ENCODE assay signal across 14 cellular contexts in the genomic region with DNA sequence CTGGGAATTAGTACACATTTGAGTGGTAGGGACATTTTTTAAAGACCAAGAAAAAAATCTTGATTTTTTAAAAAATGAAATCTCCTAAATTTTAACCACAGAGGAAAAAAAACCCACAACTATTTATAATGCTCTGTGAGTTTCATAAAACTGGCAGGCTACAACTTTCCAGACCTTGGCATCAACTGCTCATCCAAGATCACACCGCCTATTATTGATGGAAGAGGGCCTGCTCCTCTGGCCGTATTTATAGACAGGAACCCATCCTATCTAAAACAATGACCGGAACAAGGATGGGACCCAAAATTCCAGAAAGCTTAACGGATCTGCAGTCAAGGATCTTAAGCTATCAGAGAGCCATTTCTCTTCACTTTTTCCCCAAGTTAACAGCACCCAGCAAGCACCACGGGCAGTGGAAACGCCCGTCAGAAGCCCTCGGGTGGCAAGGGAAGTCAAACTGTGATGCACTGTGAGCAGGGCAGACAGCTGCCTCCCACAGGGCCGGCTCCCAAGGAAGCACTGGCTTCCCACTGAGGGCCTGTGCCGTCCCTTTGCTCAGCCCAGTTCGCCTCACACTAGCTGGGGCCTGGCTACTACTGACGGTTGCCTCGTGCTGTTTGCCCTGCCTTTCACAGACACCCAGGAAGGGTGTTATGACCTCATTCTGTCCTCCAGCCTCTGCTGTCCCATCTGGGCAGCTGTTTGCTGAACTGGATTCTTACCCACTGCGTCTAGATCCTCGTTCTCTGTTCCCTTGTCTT.
DNase-seq lines count a peak whose midpoint lies in the region; ATAC-seq, FAIRE-seq and TF ChIP-seq lines count a peak whose summit lies in the region.
"Had no signal": no experiment of that assay in that cellular context is flagged by ENCODE, and none has a peak within 500 bp of the region (broad histone marks: within the 10 kb centered on the region; RNA-seq: fewer than 3 reads in every experiment).

No MANE protein-coding gene starts in this region.

- no peak for TF ChIP-seq RAD21 in HepG2 (CRISPR knock-in tag; IDR thresholded peaks at IDR 0.05)

- peaks cover 53% of the 10 kb centered on the region for H3F3A ChIP-seq in GM23248 (ENCODE audit: insufficient read depth)

- H4K20me1 ChIP-seq in GM23248 (ENCODE audit: insufficient read depth) (no peaks in the 10 kb centered on the region), HepG2 (ENCODE audit: insufficient read depth, low read length) (no peaks in the 10 kb centered on the region)

- H3K27me3 ChIP-seq in GM23248 (replicated peaks; ENCODE audit: insufficient read depth) (no peaks in the 10 kb centered on the region), HepG2 (ENCODE audit: control insufficient read depth in 1 of 2, insufficient read depth in 2 of 2, low read length in 2 of 2) (no peaks in the 10 kb centered on the region)

- ATAC-seq in HepG2 (no peak), GM21390 (IDR thresholded peaks at IDR 0.05; ENCODE audit: unreplicated experiment) (no peak), GM19351 (IDR thresholded peaks at IDR 0.05; ENCODE audit: unreplicated experiment) (no peak)
- ATAC-seq in stimulated activated memory B cell treated with anti-CD40 and anti-IgM and Interleukin-4, amounts not matched to agents 10 μg/mL and 1 μg/mL and 100 μg/mL, for 72 hours, result no peak
- ATAC-seq: naive thymus-derived CD4-positive, alpha-beta T cell had no signal

- H3K36me3 ChIP-seq in GM23248 (ENCODE audit: low read depth) (no peaks in the 10 kb centered on the region), HepG2 (replicated peaks in 1 of 2; ENCODE audit: control insufficient read depth in 1 of 2, insufficient read depth in 2 of 2, low read length in 2 of 2) (peaks cover 0 to 6% of the 10 kb centered on the region in 2 experiments; a peak in 1 of 5 replicates)

- H3K9ac ChIP-seq in GM23248 (peak overlapping the region; percentile 73), HepG2 (ENCODE audit: insufficient read depth, low read depth, low read length) (no peak overlapping the region)

- H3K4me1 ChIP-seq in GM23248 (ENCODE audit: insufficient read depth) (peaks cover 58% of the 10 kb centered on the region), HepG2 (ENCODE audit: insufficient read depth, low read length) (peaks cover 62% of the 10 kb centered on the region)

- WGBS in GM23248 (ENCODE audit: low coverage in 1 of 2, low lambda C conversion rate in 2 of 2, missing lambda C conversion rate in 2 of 2), 2 experiments, result 12 to 17% methylated on average over 15 of the region's 15 CpGs
- 91% methylated on average over 15 of the region's 15 CpGs for WGBS in HepG2 (ENCODE audit: low lambda C conversion rate)

- intact Hi-C loops in HepG2 (cut with micrococcal nuclease; ENCODE audit: unreplicated experiment), result no loop called here

- no peaks in the 10 kb centered on the region for H3K9me3 ChIP-seq in GM23248 (ENCODE audit: low read depth)
- no peaks in the 10 kb centered on the region for H3K9me3 ChIP-seq in HepG2 (ENCODE audit: low read length)

- peak overlapping the region; percentile 76 for H3K4me2 ChIP-seq in GM23248 (ENCODE audit: unreplicated experiment)
- no peak overlapping the region for H3K4me2 ChIP-seq in HepG2 (ENCODE audit: low read depth, low read length)

- DNase-seq in GM23248 (peak; percentile 75), coronary artery (ENCODE audit: low spot score) (peak; percentile 80), HepG2 (ENCODE audit: low spot score) (no peak), NOMO-1 treated with DMSO at 0.1 percent for 48 hours (lab: John Stamatoyannopoulos, UW; ENCODE audit: unreplicated experiment) (no peak), EL (no peak)
- DNase-seq: activated CD4-positive, CD25-positive, alpha-beta regulatory T cell treated with anti-CD3 and anti-CD28 coated beads, Interleukin-2, amount 50 U/mL, for 72 hours; activated gamma-delta T cell; CD4-positive, alpha-beta T cell; naive thymus-derived CD4-positive, alpha-beta T cell; NCI-H2029 treated with DMSO at 0.1 percent for 48 hours had no signal

- peaks cover 18% of the 10 kb centered on the region for H3K36me3 Mint-ChIP-seq in stimulated activated memory B cell treated with anti-CD40 and anti-IgM and Interleukin-4, amounts not matched to agents 10 μg/mL and 1 μg/mL and 100 μg/mL, for 72 hours

- no peaks in the 10 kb centered on the region for H3K9me3 Mint-ChIP-seq in stimulated activated memory B cell treated with anti-CD40 and anti-IgM and Interleukin-4, amounts not matched to agents 10 μg/mL and 1 μg/mL and 100 μg/mL, for 72 hours
- H3K9me3 Mint-ChIP-seq: CD4-positive, alpha-beta T cell had no signal

- CTCF ChIA-PET in HepG2 (lab: Yijun Ruan, JAX; ENCODE audit: low intra/inter-chr PET ratio, low total read pairs), result no interaction called here

- BruUV-seq in HepG2 (replicated peaks; lab: Mats Ljungman, UMichigan), result no TSS peak

- TF ChIP-seq EP300 in HepG2 (IDR thresholded peaks at IDR 0.05; ENCODE audit: low read depth in 2 of 2, low read length in 2 of 2) (no peak), HepG2 (CRISPR knock-in tag; IDR thresholded peaks at IDR 0.05; ENCODE audit: borderline replicate concordance) (no peak)

- no peaks in the 10 kb centered on the region for H3K27me3 Mint-ChIP-seq in stimulated activated memory B cell treated with anti-CD40 and anti-IgM and Interleukin-4, amounts not matched to agents 10 μg/mL and 1 μg/mL and 100 μg/mL, for 72 hours
- H3K27me3 Mint-ChIP-seq: CD4-positive, alpha-beta T cell; naive thymus-derived CD4-positive, alpha-beta T cell had no signal

- in situ Hi-C loops in GM23248 (cut with MboI), result no loop called here
- in situ Hi-C loops in HepG2 (cut with HindIII; ENCODE audit: extremely low pct_ligation_motif_present, low pct_unique_long_range_greater_than_20kb), result no loop called here

- H3K27ac ChIP-seq in GM23248 (peak overlapping the region; percentile 93), coronary artery (peak overlapping the region; percentile 83 to 94), HepG2 (ENCODE audit: extremely low read length, insufficient read depth, low read length) (no peak overlapping the region)

- H3K79me2 ChIP-seq in GM23248 (ENCODE audit: insufficient read depth), result no peaks in the 10 kb centered on the region
- peaks cover 7% of the 10 kb centered on the region for H3K79me2 ChIP-seq in HepG2 (ENCODE audit: insufficient read depth, low read length)

- H3K4me1 Mint-ChIP-seq in stimulated activated memory B cell treated with anti-CD40 and anti-IgM and Interleukin-4, amounts not matched to agents 10 μg/mL and 1 μg/mL and 100 μg/mL, for 72 hours, result peaks cover 13% of the 10 kb centered on the region

- H3K4me3 Mint-ChIP-seq in stimulated activated memory B cell treated with anti-CD40 and anti-IgM and Interleukin-4, amounts not matched to agents 10 μg/mL and 1 μg/mL and 100 μg/mL, for 72 hours, result no peak overlapping the region
- H3K4me3 Mint-ChIP-seq: CD4-positive, alpha-beta T cell; naive thymus-derived CD4-positive, alpha-beta T cell had no signal

- peak overlapping the region; percentile 75 for H2AFZ ChIP-seq in GM23248
- no peak overlapping the region for H2AFZ ChIP-seq in HepG2 (ENCODE audit: low read length)

- H3K27ac Mint-ChIP-seq in stimulated activated memory B cell treated with anti-CD40 and anti-IgM and Interleukin-4, amounts not matched to agents 10 μg/mL and 1 μg/mL and 100 μg/mL, for 72 hours, result peak overlapping the region; percentile 70
- H3K27ac Mint-ChIP-seq: CD4-positive, alpha-beta T cell; naive thymus-derived CD4-positive, alpha-beta T cell had no signal

- no peaks in the 10 kb centered on the region for H3K9me2 ChIP-seq in GM23248 (ENCODE audit: insufficient read depth)

- TF ChIP-seq CTCF in coronary artery (IDR thresholded peaks at IDR 0.05), result no peak
- TF ChIP-seq CTCF in HepG2 (CRISPR knock-in tag; IDR thresholded peaks at IDR 0.05), result no peak

- no peak for TF ChIP-seq POLR2A in HepG2 (IDR thresholded peaks at IDR 0.05; ENCODE audit: insufficient read depth in 1 of 2, low read depth in 2 of 2, low read length in 2 of 2)

- FAIRE-seq in HepG2 (lab: Jason Lieb, UNC), result no peak
- FAIRE-seq: GM12892 had no signal

- POLR2A ChIA-PET in HepG2 (lab: Yijun Ruan, JAX), result interaction anchor here (3.7 kb wide), 1 partner anchor 10 kb away, joined by 19 read pairs; no protein-coding TSS in a partner anchor

- H3K4me3 ChIP-seq in GM23248, result peak overlapping the region; percentile 57
- peak overlapping the region; percentile 45 for H3K4me3 ChIP-seq in coronary artery
- H3K4me3 ChIP-seq in HepG2 (replicated peaks in 1 of 3; ENCODE audit: insufficient read depth in 1 of 3, low read depth in 2 of 3, low read length in 3 of 3), result no peak overlapping the region

TF ChIP-seq in HepG2, 621 proteins besides CTCF, POLR2A, EP300 and RAD21 (continues in another document):
- TF ChIP-seq GABPB1 (CRISPR knock-in tag; IDR thresholded peaks at IDR 0.05), result no peak
- no peak for TF ChIP-seq ZFYVE20 (CRISPR knock-in tag; IDR thresholded peaks at IDR 0.05; ENCODE audit: borderline replicate concordance, low read depth)
- TF ChIP-seq ZNF607 (CRISPR knock-in tag; IDR thresholded peaks at IDR 0.05; ENCODE audit: borderline replicate concordance), result no peak
- TF ChIP-seq ZNF557 (CRISPR knock-in tag; IDR thresholded peaks at IDR 0.05), result no peak
- no peak for TF ChIP-seq JARID2 (CRISPR knock-in tag; IDR thresholded peaks at IDR 0.05; ENCODE audit: insufficient replicate concordance)

Comparison
In these comparisons a context has a peak if more than half of its experiments do, and no peak if none do; other contexts are left out.
1. DNase-seq: peak in GM23248 (single experiment) and coronary artery (single experiment); none in HepG2 (single experiment), NOMO-1 treated with DMSO at 0.1 percent for 48 hours (single experiment) and EL (single experiment).
2. H3K4me3 ChIP-seq: peak in GM23248 (single experiment) and coronary artery (single experiment); none in HepG2 (0 of 3).